ENCODE assay signal across 18 cellular contexts in genomic region chr2:20496477-20496876, GRCh38. TPM values are rescaled to one million over a fixed set of nuclear protein-coding genes. Genes with fewer than 3 reads are reported as not detected.
DNase-seq lines count a peak whose midpoint lies in the region; ATAC-seq and TF ChIP-seq lines count a peak whose summit lies in the region.
"Had no signal": no experiment of that assay in that cellular context is flagged by ENCODE, and none has a peak within 500 bp of the region (broad histone marks: within the 10 kb centered on the region; RNA-seq: fewer than 3 reads in every experiment).

No MANE protein-coding gene starts in this region.

- TF ChIP-seq POLR2A in spleen (IDR thresholded peaks at IDR 0.05) = no peak

- no peaks in the 10 kb centered on the region for H3K9me3 Mint-ChIP-seq in GM23338
- H3K9me3 Mint-ChIP-seq: activated naive CD4-positive, alpha-beta T cell treated with anti-CD3 and anti-CD28 coated beads, Interleukin-2, amount 10 ng/mL, durations not matched to agents 7 days and 5 days had no signal

- no peak for ATAC-seq in GM23338
- peak; percentile 7 for ATAC-seq in sciatic nerve
- ATAC-seq in HG02642 (IDR thresholded peaks at IDR 0.05; ENCODE audit: poor library complexity, unreplicated experiment) = no peak
- ATAC-seq in HG03280 (IDR thresholded peaks at IDR 0.05; ENCODE audit: unreplicated experiment) = no peak

- no peaks in the 10 kb centered on the region for H3K36me3 Mint-ChIP-seq in GM23338 (ENCODE audit: low read depth)
- H3K36me3 Mint-ChIP-seq: activated naive CD4-positive, alpha-beta T cell treated with anti-CD3 and anti-CD28 coated beads, Interleukin-2, amount 10 ng/mL, durations not matched to agents 7 days and 5 days; IgD-negative memory B cell had no signal

- H3K36me3 ChIP-seq in GM23338 (ENCODE audit: insufficient read depth) = no peaks in the 10 kb centered on the region
- H3K36me3 ChIP-seq in PC-9 (ENCODE audit: low read depth) = no peaks in the 10 kb centered on the region
- H3K36me3 ChIP-seq in fibroblast of lung (ENCODE audit: control insufficient read depth, insufficient read depth, low read length) = no peaks in the 10 kb centered on the region
- no peaks in the 10 kb centered on the region for H3K36me3 ChIP-seq in spleen
- H3K36me3 ChIP-seq: neutrophil, tibial artery had no signal

- intact Hi-C loops in PC-9 (cut with micrococcal nuclease; ENCODE audit: unreplicated experiment) = loop anchor here (1.0 to 5.0 kb wide), 11 partner anchors 14 to 138 kb away; partner anchors contain the start of gene RHOB
- intact Hi-C loops in sciatic nerve (cut with DNase I) = no loop called here
- intact Hi-C loops in spleen (cut with DNase I; ENCODE audit: low total_unique reads) = no loop called here

- no peak overlapping the region for H3K4me2 ChIP-seq in GM23338
- peak overlapping the region; percentile 73 for H3K4me2 ChIP-seq in PC-9
- no peak overlapping the region for H3K4me2 ChIP-seq in fibroblast of lung (ENCODE audit: extremely low read depth, insufficient read depth, low read length)

- H3K27me3 Mint-ChIP-seq in GM23338 (ENCODE audit: insufficient read depth, low read depth, poor library complexity) = peaks cover 6% of the 10 kb centered on the region

- H3K27me3 ChIP-seq in GM23338 (ENCODE audit: insufficient read depth) (no peaks in the 10 kb centered on the region), PC-9 (ENCODE audit: insufficient read depth, low read depth) (no peaks in the 10 kb centered on the region), fibroblast of lung (ENCODE audit: control insufficient read depth, insufficient read depth, low read length) (no peaks in the 10 kb centered on the region), spleen (replicated peaks in 1 of 7) (no peaks in the 10 kb centered on the region)
- H3K27me3 ChIP-seq: neutrophil, tibial artery had no signal

- 0 out of 2 replicates have a peak overlapping the region, but pooled peaks have one; percentile 43 for H2AFZ ChIP-seq in GM23338
- no peak overlapping the region for H2AFZ ChIP-seq in PC-9
- no peak overlapping the region for H2AFZ ChIP-seq in fibroblast of lung (ENCODE audit: low read length)

- no peak for DNase-seq in GM23338 (ENCODE audit: low spot score)
- DNase-seq in PC-9 = peak; percentile 84 to 93
- peak in 1 of 2 donors; percentile 31 for DNase-seq in fibroblast of lung (ENCODE audit: low read depth in 2 of 2)
- DNase-seq in sciatic nerve (ENCODE audit: low spot score) = peak; percentile 40
- DNase-seq in spleen = no peak
- no peak for DNase-seq in NOMO-1 (lab: John Stamatoyannopoulos, UW; ENCODE audit: unreplicated experiment in 2 of 2)
- DNase-seq: activated CD4-positive, alpha-beta T cell treated with anti-CD3 and anti-CD28 coated beads for 48 hours; activated naive CD4-positive, alpha-beta T cell treated with anti-CD3 and anti-CD28 coated beads, Interleukin-2, amount 10 ng/mL, durations not matched to agents 7 days and 5 days; dermis blood vessel endothelial cell; DMS 273 treated with DMSO at 0.1 percent for 48 hours; erythroblast; NCI-H1048; small intestine had no signal

- no peak overlapping the region for H3K4me3 Mint-ChIP-seq in GM23338
- H3K4me3 Mint-ChIP-seq: activated naive CD4-positive, alpha-beta T cell treated with anti-CD3 and anti-CD28 coated beads, Interleukin-2, amount 10 ng/mL, durations not matched to agents 7 days and 5 days; IgD-negative memory B cell had no signal

- no peaks in the 10 kb centered on the region for H3K9me3 ChIP-seq in PC-9 (ENCODE audit: insufficient read depth, low read depth)
- H3K9me3 ChIP-seq in fibroblast of lung (ENCODE audit: control insufficient read depth, insufficient read depth, low read depth, low read length) = no peaks in the 10 kb centered on the region
- H3K9me3 ChIP-seq in spleen = no peaks in the 10 kb centered on the region
- H3K9me3 ChIP-seq: neutrophil, tibial artery had no signal

- H3K79me2 ChIP-seq in GM23338 (replicated peaks; ENCODE audit: insufficient read depth) (no peaks in the 10 kb centered on the region), PC-9 (ENCODE audit: low read depth) (no peaks in the 10 kb centered on the region), fibroblast of lung (ENCODE audit: control insufficient read depth, insufficient read depth, low read length) (no peaks in the 10 kb centered on the region)

- POLR2A ChIA-PET in PC-9 (lab: Charles Lee; ENCODE audit: unreplicated experiment) = interaction anchor here (0.5 to 2.7 kb wide), 8 partner anchors 10 to 264 kb away, joined by 3 to 67 read pairs (median 5); partner anchors contain the start of gene RHOB

- WGBS in spleen, 5 donors = 58 to 79% (median 69%) methylated on average over 7 of the region's 7 CpGs

- TF ChIP-seq CTCF in GM23338 (conservative IDR thresholded peaks at IDR 0.05; ENCODE audit: low read depth in 2 of 2) (no peak), PC-9 (conservative IDR thresholded peaks at IDR 0.05) (no peak), fibroblast of lung (conservative IDR thresholded peaks at IDR 0.05 in 1 of 2, IDR thresholded peaks at IDR 0.05 in 1 of 2; ENCODE audit: low read depth in 1 of 2, low read length in 2 of 2) (no peak), spleen (IDR thresholded peaks at IDR 0.05 in 8 of 11, conservative IDR thresholded peaks at IDR 0.05 in 3 of 11) (no peak)

- no peaks in the 10 kb centered on the region for H3F3A ChIP-seq in GM23338 (replicated peaks; ENCODE audit: low read depth)
- peaks cover 32% of the 10 kb centered on the region for H3F3A ChIP-seq in PC-9 (ENCODE audit: insufficient read depth, low read depth)

- H3K4me1 ChIP-seq in GM23338 (ENCODE audit: insufficient read depth) (no peaks in the 10 kb centered on the region), PC-9 (replicated peaks; ENCODE audit: insufficient read depth) (peaks cover 66% of the 10 kb centered on the region), fibroblast of lung (ENCODE audit: control insufficient read depth, extremely low read depth, insufficient read depth, low read length) (peaks cover 20% of the 10 kb centered on the region), spleen (peaks cover 0 to 11% (median 2%) of the 10 kb centered on the region in 6 donors)

- H3K27ac Mint-ChIP-seq in GM23338 = no peak overlapping the region
- H3K27ac Mint-ChIP-seq: activated naive CD4-positive, alpha-beta T cell treated with anti-CD3 and anti-CD28 coated beads, Interleukin-2, amount 10 ng/mL, durations not matched to agents 7 days and 5 days; IgD-negative memory B cell had no signal

- BruUV-seq in PC-9 (replicated peaks; lab: Mats Ljungman, UMichigan) = TSS peak; percentile 82

- H3K27ac ChIP-seq in GM23338 (ENCODE audit: low read depth) (no peak overlapping the region), PC-9 (peak overlapping the region; percentile 84), fibroblast of lung (ENCODE audit: insufficient read depth, low read length) (no peak overlapping the region), spleen (no peak overlapping the region)
- H3K27ac ChIP-seq: neutrophil, tibial artery had no signal

- no peak overlapping the region for H3K4me3 ChIP-seq in GM23338
- H3K4me3 ChIP-seq in PC-9 = peak overlapping the region; percentile 33; the same call in 1 of the 2 replicates
- H3K4me3 ChIP-seq in fibroblast of lung (replicated peaks in 1 of 4; ENCODE audit: control extremely low read depth in 1 of 4, insufficient read depth in 1 of 4, low read depth in 3 of 4, low read length in 4 of 4) = no peak overlapping the region
- no peak overlapping the region for H3K4me3 ChIP-seq in spleen
- H3K4me3 ChIP-seq: tibial artery had no signal

- H4K20me1 ChIP-seq in GM23338 (replicated peaks; ENCODE audit: insufficient read depth) (no peaks in the 10 kb centered on the region), PC-9 (ENCODE audit: insufficient read depth) (no peaks in the 10 kb centered on the region), fibroblast of lung (ENCODE audit: control insufficient read depth, extremely low read depth, insufficient read depth, low read length) (no peaks in the 10 kb centered on the region)

- no peaks in the 10 kb centered on the region for H3K9me2 ChIP-seq in GM23338 (ENCODE audit: insufficient read depth)
- no peaks in the 10 kb centered on the region for H3K9me2 ChIP-seq in PC-9 (ENCODE audit: insufficient read depth)

- H3K9ac ChIP-seq in fibroblast of lung (ENCODE audit: insufficient read depth, low read length) = peak overlapping the region; percentile 23

- CTCF ChIA-PET in PC-9 (lab: Charles Lee) = interaction anchor here (0.9 kb wide), 1 partner anchor 50 kb away, joined by 5 read pairs; the partner anchor contains the start of gene RHOB

- peaks cover 16% of the 10 kb centered on the region for H3K4me1 Mint-ChIP-seq in GM23338

TF ChIP-seq in GM23338, 12 proteins besides CTCF, POLR2A, EP300 and RAD21 (continues in another document):
- TF ChIP-seq EZH2 (IDR thresholded peaks at IDR 0.05; ENCODE audit: low read depth, unreplicated experiment) = no peak
- TF ChIP-seq NANOG (IDR thresholded peaks at IDR 0.05; ENCODE audit: borderline replicate concordance) = no peak
- no peak for TF ChIP-seq CREB1 (CRISPR knock-in tag; IDR thresholded peaks at IDR 0.05; ENCODE audit: low read depth)
- no peak for TF ChIP-seq ZNF114 (CRISPR knock-in tag; IDR thresholded peaks at IDR 0.05)

RNA-seq across cellular contexts. Expression of gene RHOB, which starts 49.6 kb away (rescaled TPM):
- total RNA-seq in GM23338 (2014; rRNA removed; shearing (Covaris generic)) = 26.9 and 29.2 TPM in 2 replicates
- 5.5 and 6.6 TPM in 2 replicates for polyA plus RNA-seq in GM23338 (2016; fragmentation: Nextera tagmentation; extraction: Ambion mirVana)
- 39.3 and 44.4 TPM in 2 replicates for total RNA-seq in PC-9 (2021)
- total RNA-seq in fibroblast of lung = 85.3 and 171 TPM in 2 replicates
- polyA plus RNA-seq in fibroblast of lung = 107 and 113 TPM in 2 replicates
- polyA plus RNA-seq in fibroblast of lung (2012) = 110 and 123 TPM in 2 replicates
- polyA minus RNA-seq in fibroblast of lung (ENCODE audit: low replicate concordance) = 19.5 and 39.4 TPM in 2 replicates
- 236 TPM for total RNA-seq in sciatic nerve
- total RNA-seq in spleen = 100 to 1,000 TPM in 6 of 7 donors, 10 to 100 TPM in 1; 94.3 to 309 (median 233) TPM
- polyA plus RNA-seq in spleen = 10 to 100 TPM; 32.6 to 69.0 (median 61.0) TPM

Comparison
In these comparisons a context has a peak if more than half of its experiments do, and no peak if none do; other contexts are left out.
1. DNase-seq: peak in PC-9 (2 of 2) and sciatic nerve (single experiment); none in GM23338 (single experiment), spleen (single experiment) and NOMO-1 (0 of 2).